ENCODE assay signal across 10 cellular contexts in genomic region chr3:111831840-111832239, GRCh38. TPM values are rescaled to one million over a fixed set of nuclear protein-coding genes. Genes with fewer than 3 reads are reported as not detected.
DNase-seq lines count a peak whose midpoint lies in the region; ATAC-seq and TF ChIP-seq lines count a peak whose summit lies in the region.
"Had no signal": no experiment of that assay in that cellular context is flagged by ENCODE, and none has a peak within 500 bp of the region (broad histone marks: within the 10 kb centered on the region; RNA-seq: fewer than 3 reads in every experiment).

No MANE protein-coding gene starts in this region.

- peak; percentile 38 for DNase-seq in Daoy (ENCODE audit: low read depth)
- peak; percentile 89 for DNase-seq in M059J (ENCODE audit: low read depth)
- DNase-seq in activated naive CD8-positive, alpha-beta T cell treated with anti-CD3 and anti-CD28 coated beads for 36 hours: peak; percentile 3
- peak in 6 of 10 donors; percentile 2 to 45 (median 14) for DNase-seq in naive thymus-derived CD8-positive, alpha-beta T cell
- DNase-seq in head of caudate nucleus: no peak
- DNase-seq in NCI-H1048 (lab: John Stamatoyannopoulos, UW): no peak
- DNase-seq in foreskin fibroblast: no peak
- no peak for DNase-seq in nucleus accumbens (lab: John Stamatoyannopoulos, UW)
- DNase-seq: GDM1, NCI-H1694 treated with DMSO at 0.1 percent for 48 hours had no signal

- H3K27me3 Mint-ChIP-seq in activated naive CD8-positive, alpha-beta T cell treated with anti-CD3 and anti-CD28 coated beads for 36 hours: no peaks in the 10 kb centered on the region
- no peaks in the 10 kb centered on the region for H3K27me3 Mint-ChIP-seq in naive thymus-derived CD8-positive, alpha-beta T cell

- no peak for TF ChIP-seq CTCF in foreskin fibroblast (IDR thresholded peaks at IDR 0.05; ENCODE audit: low read depth, low read length)

- H3K4me3 ChIP-seq in foreskin fibroblast (ENCODE audit: low read depth in 1 of 2, low read length in 2 of 2): no peak overlapping the region

- no peak overlapping the region for H3K27ac Mint-ChIP-seq in activated naive CD8-positive, alpha-beta T cell treated with anti-CD3 and anti-CD28 coated beads for 36 hours
- H3K27ac Mint-ChIP-seq in naive thymus-derived CD8-positive, alpha-beta T cell: peak overlapping the region in 1 of 10 donors; percentile 5

- H3K9me3 Mint-ChIP-seq in activated naive CD8-positive, alpha-beta T cell treated with anti-CD3 and anti-CD28 coated beads for 36 hours: no peaks in the 10 kb centered on the region
- no peaks in the 10 kb centered on the region for H3K9me3 Mint-ChIP-seq in naive thymus-derived CD8-positive, alpha-beta T cell

- intact Hi-C loops in head of caudate nucleus (cut with DNase I): no loop called here

- H3K36me3 Mint-ChIP-seq in activated naive CD8-positive, alpha-beta T cell treated with anti-CD3 and anti-CD28 coated beads for 36 hours: no peaks in the 10 kb centered on the region
- no peaks in the 10 kb centered on the region for H3K36me3 Mint-ChIP-seq in naive thymus-derived CD8-positive, alpha-beta T cell

- no peak overlapping the region for H3K4me3 Mint-ChIP-seq in activated naive CD8-positive, alpha-beta T cell treated with anti-CD3 and anti-CD28 coated beads for 36 hours
- no peak overlapping the region for H3K4me3 Mint-ChIP-seq in naive thymus-derived CD8-positive, alpha-beta T cell

- peak; percentile 70 to 98 for ATAC-seq in naive thymus-derived CD8-positive, alpha-beta T cell

- POLR2A ChIA-PET in naive thymus-derived CD8-positive, alpha-beta T cell (lab: Charles Lee): no interaction called here

- peaks cover 7% of the 10 kb centered on the region for H3K4me1 Mint-ChIP-seq in activated naive CD8-positive, alpha-beta T cell treated with anti-CD3 and anti-CD28 coated beads for 36 hours
- peaks cover 5 to 23% (median 7%) of the 10 kb centered on the region in 4 donors for H3K4me1 Mint-ChIP-seq in naive thymus-derived CD8-positive, alpha-beta T cell

RNA-seq across cellular contexts. Expression of gene PHLDB2, which starts 27.2 kb away (rescaled TPM):
- 73.2 and 79.5 TPM in 2 replicates for total RNA-seq in Daoy (2014; rRNA removed; shearing (Covaris generic))
- total RNA-seq in M059J (2014; rRNA removed; shearing (Covaris generic)): 63.7 and 89.3 TPM in 2 replicates
- total RNA-seq in activated naive CD8-positive, alpha-beta T cell treated with anti-CD3 and anti-CD28 coated beads for 36 hours: 1 to 10 TPM; 2.3 to 2.5 TPM
- total RNA-seq in naive thymus-derived CD8-positive, alpha-beta T cell: 1 to 10 TPM; 2.1 to 3.0 TPM
- polyA plus RNA-seq in naive thymus-derived CD8-positive, alpha-beta T cell: 1 to 10 TPM in 1 of 3 donors, under 1 TPM in 2; 0.46 to 4.6 (median 0.53) TPM

Comparison
In these comparisons a context has a peak if more than half of its experiments do, and no peak if none do; other contexts are left out.
1. DNase-seq: peak in Daoy (single experiment), M059J (single experiment), activated naive CD8-positive, alpha-beta T cell treated with anti-CD3 and anti-CD28 coated beads for 36 hours (single experiment) and naive thymus-derived CD8-positive, alpha-beta T cell (6 of 10); none in head of caudate nucleus (0 of 42), NCI-H1048 (single experiment), foreskin fibroblast (0 of 2) and nucleus accumbens (0 of 56).
2. RNA of gene PHLDB2, which starts 27.2 kb away (total RNA-seq): 63.7 to 89.3 TPM in M059J and 73.2 to 79.5 TPM in Daoy; 2.1 to 3.0 TPM in naive thymus-derived CD8-positive, alpha-beta T cell and 2.3 to 2.5 TPM in activated naive CD8-positive, alpha-beta T cell treated with anti-CD3 and anti-CD28 coated beads for 36 hours; every median in the first group is over 10 times any median in the second.